In genomic region chr17:6774906-6775305, GRCh38 we compare ENCODE assay signal across 10 cellular contexts. TPM values are rescaled to one million over a fixed set of nuclear protein-coding genes. Genes with fewer than 3 reads are reported as not detected.
"Had no signal": no experiment of that assay in that cellular context is flagged by ENCODE, and none has a peak within 500 bp of the region (broad histone marks: within the 10 kb centered on the region; RNA-seq: fewer than 3 reads in every experiment).

No MANE protein-coding gene starts in this region.

RNA-seq across cellular contexts. Expression of gene FBXO39, which starts 1.1 kb away (rescaled TPM):
- total RNA-seq: OCI-LY7, PC-3, PC-9, Right ventricle myocardium inferior, RPMI7951, SJCRH30, SK-MEL-5 had no signal
- polyA plus RNA-seq: SK-N-SH had no signal

RNA-seq across cellular contexts. Expression of gene XAF1, which starts 19.1 kb away (rescaled TPM):
- total RNA-seq: PC-3 had no signal

RNA-seq across cellular contexts. Expression of gene TEKT1, which starts 56.6 kb away (rescaled TPM):
- total RNA-seq: OCI-LY7, PC-3, Peyer's patch, Right ventricle myocardium inferior, Right ventricle myocardium superior, RPMI7951, SJCRH30, SK-MEL-5 had no signal
- polyA plus RNA-seq: SK-N-SH had no signal
